In the genomic region with DNA sequence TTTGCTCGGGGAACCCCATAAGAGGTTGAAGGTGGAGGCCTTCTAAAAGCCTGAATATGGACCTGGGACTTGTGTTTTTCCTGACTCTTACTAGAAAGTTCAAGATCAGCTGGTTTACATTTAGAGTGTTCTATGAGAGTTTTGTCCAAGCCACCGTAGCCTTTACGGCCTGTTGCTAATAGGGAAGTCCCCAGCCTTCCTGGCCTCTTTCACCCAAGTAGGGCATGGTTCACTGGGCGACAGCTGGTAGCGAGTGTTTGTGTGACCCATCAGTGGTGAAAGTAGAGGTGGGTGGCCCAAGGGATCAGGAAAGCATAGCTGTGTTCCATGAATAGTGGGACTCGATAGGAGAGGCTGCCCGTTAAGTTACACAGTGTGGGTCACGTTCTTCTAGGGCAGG, we compare ENCODE assay signal across 23 cellular contexts.
DNase-seq lines count a peak whose midpoint lies in the region; ATAC-seq and TF ChIP-seq lines count a peak whose summit lies in the region.
"Had no signal": no experiment of that assay in that cellular context is flagged by ENCODE, and none has a peak within 500 bp of the region (broad histone marks: within the 10 kb centered on the region; RNA-seq: fewer than 3 reads in every experiment).

No MANE protein-coding gene starts in this region.

- no peak overlapping the region for H3K23ac ChIP-seq in IMR-90 (ENCODE audit: low read depth, low read length)

- H3K27me3 Mint-ChIP-seq in glutamatergic neuron (ENCODE audit: unreplicated experiment) = peaks cover 3% of the 10 kb centered on the region
- no peaks in the 10 kb centered on the region for H3K27me3 Mint-ChIP-seq in osteocyte (ENCODE audit: unreplicated experiment)
- H3K27me3 Mint-ChIP-seq in activated CD8-positive, alpha-beta T cell treated with anti-CD3 and anti-CD28 coated beads for 36 hours = no peaks in the 10 kb centered on the region
- H3K27me3 Mint-ChIP-seq: CD4-positive, CD25-positive, alpha-beta regulatory T cell; IgD-negative memory B cell had no signal

- dilution Hi-C loops in IMR-90 (cut with HindIII; ENCODE audit: low sequenced_read_pairs, unreplicated experiment) = no loop called here

- H3K36me3 Mint-ChIP-seq in glutamatergic neuron (ENCODE audit: unreplicated experiment) (peaks cover 4% of the 10 kb centered on the region), osteocyte (ENCODE audit: unreplicated experiment) (peaks cover 58% of the 10 kb centered on the region)
- peaks cover 26% of the 10 kb centered on the region for H3K36me3 Mint-ChIP-seq in activated CD8-positive, alpha-beta T cell treated with anti-CD3 and anti-CD28 coated beads for 36 hours (ENCODE audit: low read depth)

- no peak overlapping the region for H4K5ac ChIP-seq in IMR-90 (ENCODE audit: low read depth, low read length)

- TF ChIP-seq RAD21 in IMR-90 (IDR thresholded peaks at IDR 0.05; ENCODE audit: low read length) = no peak

- H3K4me1 ChIP-seq in IMR-90 (ENCODE audit: control insufficient read depth, insufficient read depth, low read length) = no peaks in the 10 kb centered on the region
- H3K4me1 ChIP-seq in thyroid gland = no peaks in the 10 kb centered on the region
- H3K4me1 ChIP-seq: BLaER1, SJSA1 had no signal

- CTCF ChIA-PET in IMR-90 (lab: Yijun Ruan, JAX) = no interaction called here
- CTCF ChIA-PET in activated CD8-positive, alpha-beta T cell treated with anti-CD3 and anti-CD28 coated beads for 36 hours (lab: Charles Lee) = interaction anchor here (2.0 kb wide), 1 partner anchor 10 kb away, joined by 5 read pairs; no protein-coding TSS in a partner anchor

- H4K8ac ChIP-seq in IMR-90 (ENCODE audit: low read depth in 2 of 2, low read length in 2 of 2) = no peak overlapping the region

- H2BK20ac ChIP-seq in IMR-90 (ENCODE audit: low read depth, low read length) = no peak overlapping the region

- H3K36me3 ChIP-seq in IMR-90 (ENCODE audit: control insufficient read depth, insufficient read depth, low read length) (peaks cover 63% of the 10 kb centered on the region), thyroid gland (peaks cover 48 to 57% of the 10 kb centered on the region in 2 donors)

- no peaks in the 10 kb centered on the region for H3K27me3 ChIP-seq in IMR-90 (ENCODE audit: control insufficient read depth, insufficient read depth, low read length)
- H3K27me3 ChIP-seq in thyroid gland = no peaks in the 10 kb centered on the region
- H3K27me3 ChIP-seq: BLaER1, SJSA1 had no signal

- DNase-seq in IMR-90 = no peak
- DNase-seq in glutamatergic neuron = no peak
- peak; percentile 57 for DNase-seq in osteocyte (ENCODE audit: extremely low spot score, unreplicated experiment)
- DNase-seq in thyroid gland = peak; percentile 32 to 45
- DNase-seq in substantia nigra (lab: John Stamatoyannopoulos, UW) = no peak
- DNase-seq in activated CD8-positive, alpha-beta T cell treated with anti-CD3 and anti-CD28 coated beads for 36 hours = no peak
- DNase-seq: CD4-positive, CD25-positive, alpha-beta regulatory T cell; DMS53; GOT3; HFFc6; MM.1S; NCI-H2029; NCI-H446; NCI-H526 treated with DMSO at 0.1 percent for 48 hours; Right ventricle myocardium superior; RPMI8226 had no signal

- H2AFZ ChIP-seq in IMR-90 (replicated peaks; ENCODE audit: low read length, poor library complexity) = no peak overlapping the region

- H3K18ac ChIP-seq in IMR-90 (ENCODE audit: low read depth, low read length) = no peak overlapping the region

- H3K9ac ChIP-seq in IMR-90 (ENCODE audit: low read depth, low read length) = no peak overlapping the region
- H3K9ac ChIP-seq: BLaER1, KMS-11 had no signal

- H3K4me2 ChIP-seq in IMR-90 (ENCODE audit: low read depth, low read length) = no peak overlapping the region
- H3K4me2 ChIP-seq: BLaER1, KMS-11 had no signal

- H2BK120ac ChIP-seq in IMR-90 (ENCODE audit: low read depth, low read length) = no peak overlapping the region

- no peak overlapping the region for H2BK5ac ChIP-seq in IMR-90 (ENCODE audit: low read depth, low read length, poor library complexity, severe bottlenecking)

- no peak overlapping the region for H3K14ac ChIP-seq in IMR-90 (replicated peaks; ENCODE audit: low read depth, low read length)

- no peak overlapping the region for H3K56ac ChIP-seq in IMR-90 (ENCODE audit: extremely low read depth, insufficient read depth, low read length)

- H3K27ac ChIP-seq in IMR-90 (ENCODE audit: insufficient read depth, low read length) = no peak overlapping the region
- no peak overlapping the region for H3K27ac ChIP-seq in thyroid gland
- no peak overlapping the region for H3K27ac ChIP-seq in substantia nigra (ENCODE audit: low read depth, low read length, poor library complexity, severe bottlenecking)
- H3K27ac ChIP-seq: BLaER1, KMS-11, SJSA1 had no signal

- TF ChIP-seq CTCF in IMR-90 (conservative IDR thresholded peaks at IDR 0.05; ENCODE audit: low read depth, low read length) = no peak
- TF ChIP-seq CTCF in glutamatergic neuron (IDR thresholded peaks at IDR 0.05; ENCODE audit: partially characterized antibody, unreplicated experiment) = no peak
- no peak for TF ChIP-seq CTCF in osteocyte (IDR thresholded peaks at IDR 0.05)
- no peak for TF ChIP-seq CTCF in thyroid gland (IDR thresholded peaks at IDR 0.05)
- no peak for TF ChIP-seq CTCF in activated CD8-positive, alpha-beta T cell treated with anti-CD3 and anti-CD28 coated beads for 36 hours (IDR thresholded peaks at IDR 0.05)

- no peak overlapping the region for H2AK5ac ChIP-seq in IMR-90 (ENCODE audit: low read depth, low read length)

- peaks cover 8% of the 10 kb centered on the region for H3K9me1 ChIP-seq in IMR-90 (ENCODE audit: insufficient read depth, low read length)

- H2AK9ac ChIP-seq in IMR-90 (replicated peaks; ENCODE audit: low read depth, low read length, poor library complexity) = peak overlapping the region; percentile 65

- POLR2A ChIA-PET in IMR-90 (lab: Charles Lee; ENCODE audit: unreplicated experiment) = no interaction called here
- POLR2A ChIA-PET in activated CD8-positive, alpha-beta T cell treated with anti-CD3 and anti-CD28 coated beads for 36 hours (lab: Charles Lee) = no interaction called here

- no TSS peak for BruUV-seq in IMR-90 (replicated peaks; lab: Mats Ljungman, UMichigan)

- 100% methylated on average over 3 of the region's 8 CpGs; no CpG with 5 or more reads in 1 of the 2 experiments for WGBS in IMR-90 (ENCODE audit: extremely low coverage in 2 of 2, insufficient read length in 1 of 2), 2 experiments
- WGBS in thyroid gland, 2 donors = 77% methylated on average over 5 to 8 of the region's 8 CpGs

- no peak overlapping the region for H2BK15ac ChIP-seq in IMR-90 (ENCODE audit: low read depth, low read length)

- ATAC-seq in IMR-90 (ENCODE audit: low read depth) = no peak
- ATAC-seq in activated CD8-positive, alpha-beta T cell treated with anti-CD3 and anti-CD28 coated beads for 36 hours = no peak
- no peak for ATAC-seq in HG03097 (IDR thresholded peaks at IDR 0.05; ENCODE audit: low FRiP score, unreplicated experiment)
- ATAC-seq: GM12878 had no signal

- H3K9me3 Mint-ChIP-seq in glutamatergic neuron (ENCODE audit: unreplicated experiment) (peaks cover 3% of the 10 kb centered on the region), osteocyte (ENCODE audit: unreplicated experiment) (no peaks in the 10 kb centered on the region)
- no peaks in the 10 kb centered on the region for H3K9me3 Mint-ChIP-seq in activated CD8-positive, alpha-beta T cell treated with anti-CD3 and anti-CD28 coated beads for 36 hours
- H3K9me3 Mint-ChIP-seq: CD4-positive, CD25-positive, alpha-beta regulatory T cell; HFFc6; IgD-negative memory B cell had no signal

- H4K91ac ChIP-seq in IMR-90 (ENCODE audit: insufficient read depth, low read depth, low read length) = no peak overlapping the region

- H3K27ac Mint-ChIP-seq in glutamatergic neuron (ENCODE audit: unreplicated experiment) = peak overlapping the region; percentile 18
- H3K27ac Mint-ChIP-seq in osteocyte (ENCODE audit: unreplicated experiment) = no peak overlapping the region
- H3K27ac Mint-ChIP-seq in activated CD8-positive, alpha-beta T cell treated with anti-CD3 and anti-CD28 coated beads for 36 hours = no peak overlapping the region
- H3K27ac Mint-ChIP-seq: CD4-positive, CD25-positive, alpha-beta regulatory T cell; HFFc6 had no signal

- no peak overlapping the region for H3K4me3 ChIP-seq in IMR-90 (ENCODE audit: insufficient read depth, low read depth, low read length)
- H3K4me3 ChIP-seq in thyroid gland (replicated peaks in 1 of 3) = no peak overlapping the region
- H3K4me3 ChIP-seq: BLaER1, GM12878, HAP-1, SJSA1 had no signal

- peaks cover 18% of the 10 kb centered on the region for H3K4me1 Mint-ChIP-seq in glutamatergic neuron (ENCODE audit: low read depth, unreplicated experiment)
- no peaks in the 10 kb centered on the region for H3K4me1 Mint-ChIP-seq in osteocyte (ENCODE audit: unreplicated experiment)
- no peaks in the 10 kb centered on the region for H3K4me1 Mint-ChIP-seq in activated CD8-positive, alpha-beta T cell treated with anti-CD3 and anti-CD28 coated beads for 36 hours (ENCODE audit: low read depth)
- H3K4me1 Mint-ChIP-seq: CD4-positive, CD25-positive, alpha-beta regulatory T cell had no signal

- in situ Hi-C loops in IMR-90 (cut with MboI; ENCODE audit: low sequenced_read_pairs) = no loop called here

- H3K4me3 Mint-ChIP-seq in glutamatergic neuron (ENCODE audit: unreplicated experiment) (no peak overlapping the region), osteocyte (ENCODE audit: unreplicated experiment) (no peak overlapping the region)
- no peak overlapping the region for H3K4me3 Mint-ChIP-seq in activated CD8-positive, alpha-beta T cell treated with anti-CD3 and anti-CD28 coated beads for 36 hours
- H3K4me3 Mint-ChIP-seq: CD4-positive, CD25-positive, alpha-beta regulatory T cell; HFFc6; IgD-negative memory B cell had no signal

- no peak overlapping the region for H3K4ac ChIP-seq in IMR-90 (ENCODE audit: low read depth, low read length)

- intact Hi-C loops in IMR-90 (cut with micrococcal nuclease) (no loop called here), thyroid gland (cut with DNase I) (no loop called here)
- intact Hi-C loops in activated CD8-positive, alpha-beta T cell treated with anti-CD3 and anti-CD28 coated beads for 36 hours (cut with micrococcal nuclease) = no loop called here

- H4K20me1 ChIP-seq in IMR-90 (ENCODE audit: insufficient read depth, low read length) = peaks cover 2% of the 10 kb centered on the region; the same call in 1 of the 2 replicates
- H4K20me1 ChIP-seq: BLaER1 had no signal

- no peaks in the 10 kb centered on the region for H3K9me3 ChIP-seq in IMR-90 (ENCODE audit: control insufficient read depth, insufficient read depth, low read length)
- no peaks in the 10 kb centered on the region for H3K9me3 ChIP-seq in thyroid gland
- H3K9me3 ChIP-seq: BLaER1, HAP-1, SJSA1 had no signal

- H3K79me1 ChIP-seq in IMR-90 (ENCODE audit: low read depth in 1 of 2, low read length in 2 of 2) = peaks cover 18 to 25% of the 10 kb centered on the region in 2 experiments

- TF ChIP-seq POLR2A in IMR-90 (IDR thresholded peaks at IDR 0.05; ENCODE audit: low read depth, low read length) (no peak), thyroid gland (IDR thresholded peaks at IDR 0.05) (no peak)

TF ChIP-seq in IMR-90, 13 proteins besides CTCF, POLR2A, EP300 and RAD21 (continues in another document):
- no peak for TF ChIP-seq SMC3 (IDR thresholded peaks at IDR 0.05; ENCODE audit: low read depth, low read length)

Comparison
In these comparisons a context has a peak if more than half of its experiments do, and no peak if none do; other contexts are left out.
1. DNase-seq: peak in osteocyte (single experiment) and thyroid gland (2 of 2); none in IMR-90 (single experiment), glutamatergic neuron (single experiment), substantia nigra (0 of 49) and activated CD8-positive, alpha-beta T cell treated with anti-CD3 and anti-CD28 coated beads for 36 hours (single experiment).